In the genomic region with DNA sequence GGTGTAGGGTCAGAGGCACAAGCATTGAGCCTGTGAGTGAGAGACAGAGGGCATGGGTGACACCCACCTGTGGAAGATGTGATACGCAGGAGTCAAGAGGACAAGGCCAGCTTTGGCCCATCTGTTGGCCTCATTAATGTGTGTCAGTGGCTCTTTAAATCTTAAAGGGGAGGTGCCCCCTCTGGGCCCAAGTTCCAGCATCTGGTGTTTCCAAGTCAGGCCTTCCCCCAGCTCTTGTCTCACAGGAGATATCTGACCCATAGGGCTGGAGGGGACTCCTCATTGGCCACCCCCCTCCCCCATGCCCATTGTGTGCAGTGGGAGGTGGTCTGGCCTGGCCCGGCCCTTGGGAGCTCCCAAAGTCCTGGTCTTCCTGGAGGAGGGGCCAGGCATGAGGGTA, we compare ENCODE assay signal across 10 cellular contexts. TPM values are rescaled to one million over a fixed set of nuclear protein-coding genes. Genes with fewer than 3 reads are reported as not detected.
DNase-seq lines count a peak whose midpoint lies in the region; ATAC-seq lines count a peak whose summit lies in the region.
"Had no signal": no experiment of that assay in that cellular context is flagged by ENCODE, and none has a peak within 500 bp of the region (broad histone marks: within the 10 kb centered on the region; RNA-seq: fewer than 3 reads in every experiment).

No MANE protein-coding gene starts in this region.

- POLR2A ChIA-PET in activated CD4-positive, alpha-beta memory T cell treated with anti-CD3 and anti-CD28 coated beads, Interleukin-2, amount 10 ng/mL, durations not matched to agents 7 days and 5 days (lab: Charles Lee), result interaction anchor here (0.9 to 8.9 kb wide), 7 partner anchors 10 to 162 kb away, joined by 3 to 96 read pairs (median 3); a partner anchor contains a TSS

- peak overlapping the region; percentile 79 for H3K27ac Mint-ChIP-seq in activated CD4-positive, alpha-beta T cell treated with anti-CD3 and anti-CD28 coated beads, Interleukin-2, amount 10 ng/mL, durations not matched to agents 24 days and 14 days
- peak overlapping the region; percentile 95 for H3K27ac Mint-ChIP-seq in activated CD4-positive, alpha-beta memory T cell treated with anti-CD3 and anti-CD28 coated beads, Interleukin-2, amount 10 ng/mL, durations not matched to agents 7 days and 5 days
- peak overlapping the region; percentile 97 for H3K27ac Mint-ChIP-seq in stimulated activated naive B cell treated with anti-CD40 and anti-IgM and Interleukin-4, amounts not matched to agents 10 μg/mL and 1 μg/mL and 100 μg/mL, for 72 hours
- H3K27ac Mint-ChIP-seq: progenitor cell of endocrine pancreas had no signal

- DNase-seq in activated CD4-positive, alpha-beta T cell treated with anti-CD3 and anti-CD28 coated beads, Interleukin-2, amount 10 ng/mL, durations not matched to agents 24 days and 14 days, result no peak
- DNase-seq in activated CD4-positive, alpha-beta T cell treated with anti-CD3 and anti-CD28 coated beads, Interleukin-2, amount 50 U/mL, for 4 hours, result no peak
- DNase-seq in activated CD4-positive, alpha-beta memory T cell treated with anti-CD3 and anti-CD28 coated beads, Interleukin-2, amount 10 ng/mL, durations not matched to agents 7 days and 5 days, result no peak
- DNase-seq in left cardiac atrium, result no peak
- DNase-seq in stimulated activated naive B cell treated with anti-CD40 and anti-IgM and Interleukin-4, amounts not matched to agents 10 μg/mL and 1 μg/mL and 100 μg/mL, for 72 hours, result no peak
- no peak for DNase-seq in NK-92 treated with Interleukin-12 subunit alpha and Interleukin-12 subunit beta, amount 100 ng/mL, for 24 hours (lab: John Stamatoyannopoulos, UW)
- DNase-seq in head of caudate nucleus, result no peak
- DNase-seq: KG1 had no signal

- H3K4me3 Mint-ChIP-seq in activated CD4-positive, alpha-beta T cell treated with anti-CD3 and anti-CD28 coated beads, Interleukin-2, amount 10 ng/mL, durations not matched to agents 24 days and 14 days, result peak overlapping the region; percentile 32
- no peak overlapping the region for H3K4me3 Mint-ChIP-seq in activated CD4-positive, alpha-beta memory T cell treated with anti-CD3 and anti-CD28 coated beads, Interleukin-2, amount 10 ng/mL, durations not matched to agents 7 days and 5 days
- H3K4me3 Mint-ChIP-seq in stimulated activated naive B cell treated with anti-CD40 and anti-IgM and Interleukin-4, amounts not matched to agents 10 μg/mL and 1 μg/mL and 100 μg/mL, for 72 hours, result peak overlapping the region; percentile 57 to 66

- no peaks in the 10 kb centered on the region for H3K27me3 Mint-ChIP-seq in activated CD4-positive, alpha-beta T cell treated with anti-CD3 and anti-CD28 coated beads, Interleukin-2, amount 10 ng/mL, durations not matched to agents 24 days and 14 days
- H3K27me3 Mint-ChIP-seq in activated CD4-positive, alpha-beta memory T cell treated with anti-CD3 and anti-CD28 coated beads, Interleukin-2, amount 10 ng/mL, durations not matched to agents 7 days and 5 days, result no peaks in the 10 kb centered on the region
- H3K27me3 Mint-ChIP-seq in stimulated activated naive B cell treated with anti-CD40 and anti-IgM and Interleukin-4, amounts not matched to agents 10 μg/mL and 1 μg/mL and 100 μg/mL, for 72 hours, result no peaks in the 10 kb centered on the region

- no peaks in the 10 kb centered on the region for H3K9me3 Mint-ChIP-seq in activated CD4-positive, alpha-beta T cell treated with anti-CD3 and anti-CD28 coated beads, Interleukin-2, amount 10 ng/mL, durations not matched to agents 24 days and 14 days
- no peaks in the 10 kb centered on the region for H3K9me3 Mint-ChIP-seq in activated CD4-positive, alpha-beta memory T cell treated with anti-CD3 and anti-CD28 coated beads, Interleukin-2, amount 10 ng/mL, durations not matched to agents 7 days and 5 days
- no peaks in the 10 kb centered on the region for H3K9me3 Mint-ChIP-seq in stimulated activated naive B cell treated with anti-CD40 and anti-IgM and Interleukin-4, amounts not matched to agents 10 μg/mL and 1 μg/mL and 100 μg/mL, for 72 hours

- CTCF ChIA-PET in activated CD4-positive, alpha-beta memory T cell treated with anti-CD3 and anti-CD28 coated beads, Interleukin-2, amount 10 ng/mL, durations not matched to agents 7 days and 5 days (lab: Charles Lee), result interaction anchor here (0.6 to 5.6 kb wide), 10 partner anchors 9 to 802 kb away, joined by 3 to 60 read pairs (median 3); a partner anchor contains a TSS

- peaks cover 42% of the 10 kb centered on the region for H3K4me1 Mint-ChIP-seq in activated CD4-positive, alpha-beta T cell treated with anti-CD3 and anti-CD28 coated beads, Interleukin-2, amount 10 ng/mL, durations not matched to agents 24 days and 14 days
- H3K4me1 Mint-ChIP-seq in activated CD4-positive, alpha-beta memory T cell treated with anti-CD3 and anti-CD28 coated beads, Interleukin-2, amount 10 ng/mL, durations not matched to agents 7 days and 5 days, result peaks cover 56% of the 10 kb centered on the region
- H3K4me1 Mint-ChIP-seq in stimulated activated naive B cell treated with anti-CD40 and anti-IgM and Interleukin-4, amounts not matched to agents 10 μg/mL and 1 μg/mL and 100 μg/mL, for 72 hours, result peaks cover 58 to 67% of the 10 kb centered on the region in 2 donors

- intact Hi-C loops in activated CD4-positive, alpha-beta T cell treated with anti-CD3 and anti-CD28 coated beads, Interleukin-2, amount 10 ng/mL, durations not matched to agents 24 days and 14 days (cut with micrococcal nuclease), result no loop called here
- intact Hi-C loops in left cardiac atrium (cut with DNase I), result no loop called here
- intact Hi-C loops in head of caudate nucleus (cut with DNase I), result no loop called here

- ATAC-seq in left cardiac atrium (peak; percentile 3 to 48), GM21723 (IDR thresholded peaks at IDR 0.05; ENCODE audit: unreplicated experiment) (no peak)
- no peak for ATAC-seq in stimulated activated naive B cell treated with anti-CD40 and anti-IgM and Interleukin-4, amounts not matched to agents 10 μg/mL and 1 μg/mL and 100 μg/mL, for 72 hours (replicated peaks)

- H3K36me3 Mint-ChIP-seq in activated CD4-positive, alpha-beta T cell treated with anti-CD3 and anti-CD28 coated beads, Interleukin-2, amount 10 ng/mL, durations not matched to agents 24 days and 14 days (ENCODE audit: low read depth), result peaks cover 65% of the 10 kb centered on the region
- peaks cover 57% of the 10 kb centered on the region for H3K36me3 Mint-ChIP-seq in activated CD4-positive, alpha-beta memory T cell treated with anti-CD3 and anti-CD28 coated beads, Interleukin-2, amount 10 ng/mL, durations not matched to agents 7 days and 5 days (ENCODE audit: low read depth)
- H3K36me3 Mint-ChIP-seq in stimulated activated naive B cell treated with anti-CD40 and anti-IgM and Interleukin-4, amounts not matched to agents 10 μg/mL and 1 μg/mL and 100 μg/mL, for 72 hours, result peaks cover 58 to 76% of the 10 kb centered on the region in 2 donors

RNA-seq across cellular contexts. Expression of a gene that starts 8.9 kb away (rescaled TPM):
- total RNA-seq in activated CD4-positive, alpha-beta T cell treated with anti-CD3 and anti-CD28 coated beads, Interleukin-2, amount 10 ng/mL, durations not matched to agents 24 days and 14 days, result 0.69 and 1.3 TPM in 2 replicates
- 1 to 10 TPM in 1 of 2 experiments, under 1 TPM in 1; 0.80 to 1.0 TPM for total RNA-seq in activated CD4-positive, alpha-beta memory T cell treated with anti-CD3 and anti-CD28 coated beads, Interleukin-2, amount 10 ng/mL, durations not matched to agents 7 days and 5 days
- under 1 TPM; 0.31 to 0.53 TPM for total RNA-seq in left cardiac atrium

RNA-seq across cellular contexts. Expression of a gene that starts 10.8 kb away (rescaled TPM):
- total RNA-seq in activated CD4-positive, alpha-beta T cell treated with anti-CD3 and anti-CD28 coated beads, Interleukin-2, amount 10 ng/mL, durations not matched to agents 24 days and 14 days, result 167 and 173 TPM in 2 replicates
- total RNA-seq in activated CD4-positive, alpha-beta memory T cell treated with anti-CD3 and anti-CD28 coated beads, Interleukin-2, amount 10 ng/mL, durations not matched to agents 7 days and 5 days, result 100 to 1,000 TPM; 118 to 119 TPM
- 10 to 100 TPM; 53.4 to 61.0 TPM for total RNA-seq in left cardiac atrium

RNA-seq across cellular contexts. Expression of a gene that starts 14.3 kb away (rescaled TPM):
- 39.1 and 42.4 TPM in 2 replicates for total RNA-seq in activated CD4-positive, alpha-beta T cell treated with anti-CD3 and anti-CD28 coated beads, Interleukin-2, amount 10 ng/mL, durations not matched to agents 24 days and 14 days
- total RNA-seq in activated CD4-positive, alpha-beta memory T cell treated with anti-CD3 and anti-CD28 coated beads, Interleukin-2, amount 10 ng/mL, durations not matched to agents 7 days and 5 days, result 10 to 100 TPM; 45.6 to 48.0 TPM
- total RNA-seq in left cardiac atrium, result 10 to 100 TPM; 33.5 to 34.5 TPM

RNA-seq across cellular contexts. Expression of a gene that starts 16.4 kb away (rescaled TPM):
- total RNA-seq in activated CD4-positive, alpha-beta T cell treated with anti-CD3 and anti-CD28 coated beads, Interleukin-2, amount 10 ng/mL, durations not matched to agents 24 days and 14 days, result 83.3 and 83.4 TPM in 2 replicates
- total RNA-seq in activated CD4-positive, alpha-beta memory T cell treated with anti-CD3 and anti-CD28 coated beads, Interleukin-2, amount 10 ng/mL, durations not matched to agents 7 days and 5 days, result 10 to 100 TPM; 25.3 to 27.8 TPM
- 10 to 100 TPM; 24.6 to 35.0 TPM for total RNA-seq in left cardiac atrium

RNA-seq across cellular contexts. Expression of a gene that starts 27.3 kb away (rescaled TPM):
- total RNA-seq in activated CD4-positive, alpha-beta T cell treated with anti-CD3 and anti-CD28 coated beads, Interleukin-2, amount 10 ng/mL, durations not matched to agents 24 days and 14 days, result 89.1 and 90.7 TPM in 2 replicates
- 10 to 100 TPM; 67.2 to 71.8 TPM for total RNA-seq in activated CD4-positive, alpha-beta memory T cell treated with anti-CD3 and anti-CD28 coated beads, Interleukin-2, amount 10 ng/mL, durations not matched to agents 7 days and 5 days
- 10 to 100 TPM; 42.8 to 44.7 TPM for total RNA-seq in left cardiac atrium

Comparison
In these comparisons a context has a peak if more than half of its experiments do, and no peak if none do; other contexts are left out.
1. ATAC-seq: peak in left cardiac atrium (2 of 2); none in stimulated activated naive B cell treated with anti-CD40 and anti-IgM and Interleukin-4, amounts not matched to agents 10 μg/mL and 1 μg/mL and 100 μg/mL, for 72 hours (0 of 2) and GM21723 (single experiment).
2. Peak in every context shown above with its lines, with median percentiles within 50 percentile points of each other: H3K27ac Mint-ChIP-seq.